18 cellular contexts compared by ENCODE assay signal in the genomic region with DNA sequence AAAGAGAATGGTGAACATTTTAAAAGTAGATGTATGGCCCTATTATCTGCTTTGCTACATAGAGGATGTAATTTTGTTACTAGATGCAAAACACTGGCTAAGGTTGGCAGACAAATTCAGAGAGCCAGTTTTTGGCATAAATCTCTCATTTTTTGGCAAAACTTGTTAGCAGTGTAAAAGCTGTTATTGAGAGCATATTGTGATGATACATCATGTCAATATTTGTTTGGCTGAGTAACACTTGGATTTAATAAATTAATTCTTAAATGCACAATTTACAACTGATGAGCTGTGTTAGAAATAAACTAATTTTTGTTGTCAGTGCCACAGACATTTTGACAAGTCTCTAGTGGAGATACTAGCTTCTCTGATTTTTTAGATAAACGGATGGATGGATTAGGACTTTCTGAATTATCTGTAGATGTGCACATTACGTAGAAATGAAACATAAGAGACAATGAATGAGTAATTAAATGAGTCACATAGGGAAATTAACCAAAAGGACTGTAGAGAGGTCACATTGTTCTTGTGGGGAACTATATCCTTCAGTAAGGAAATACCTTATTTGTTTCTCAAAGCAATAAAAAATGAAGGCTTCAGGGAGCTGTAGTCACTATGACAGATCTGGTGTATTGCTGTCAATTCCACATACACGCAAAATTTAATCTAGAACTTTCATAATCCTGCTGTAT. TPM values are rescaled to one million over a fixed set of nuclear protein-coding genes. Genes with fewer than 3 reads are reported as not detected.
DNase-seq lines count a peak whose midpoint lies in the region; ATAC-seq lines count a peak whose summit lies in the region.
"Had no signal": no experiment of that assay in that cellular context is flagged by ENCODE, and none has a peak within 500 bp of the region (broad histone marks: within the 10 kb centered on the region; RNA-seq: fewer than 3 reads in every experiment).

No MANE protein-coding gene starts in this region.

- H3K9me3 Mint-ChIP-seq in stimulated activated naive CD8-positive, alpha-beta T cell treated with anti-CD3 and anti-CD28 coated beads, Interleukin-15, amount 100 ng/mL, for 72 hours: no peaks in the 10 kb centered on the region
- no peaks in the 10 kb centered on the region for H3K9me3 Mint-ChIP-seq in stimulated activated effector memory CD8-positive, alpha-beta T cell treated with anti-CD3 and anti-CD28 coated beads, Interleukin-12 subunit alpha, Interleukin-12 subunit beta, amount 100 ng/mL, for 72 hours
- H3K9me3 Mint-ChIP-seq: T-helper 2 cell treated with Interferon-gamma antibody and Interleukin-4, amounts not matched to agents 5 μg/mL and 100 μg/mL, for 36 hours had no signal

- H3K27me3 Mint-ChIP-seq in stimulated activated naive CD8-positive, alpha-beta T cell treated with anti-CD3 and anti-CD28 coated beads, Interleukin-15, amount 100 ng/mL, for 72 hours: peaks cover 15% of the 10 kb centered on the region

- H3K27ac Mint-ChIP-seq in stimulated activated naive CD8-positive, alpha-beta T cell treated with anti-CD3 and anti-CD28 coated beads, Interleukin-15, amount 100 ng/mL, for 72 hours: no peak overlapping the region
- H3K27ac Mint-ChIP-seq in stimulated activated effector memory CD8-positive, alpha-beta T cell treated with anti-CD3 and anti-CD28 coated beads, Interleukin-12 subunit alpha, Interleukin-12 subunit beta, amount 100 ng/mL, for 72 hours: peak overlapping the region; percentile 10
- H3K27ac Mint-ChIP-seq: T-helper 2 cell treated with Interferon-gamma antibody and Interleukin-4, amounts not matched to agents 5 μg/mL and 100 μg/mL, for 36 hours had no signal

- H3K4me3 Mint-ChIP-seq in stimulated activated naive CD8-positive, alpha-beta T cell treated with anti-CD3 and anti-CD28 coated beads, Interleukin-15, amount 100 ng/mL, for 72 hours: no peak overlapping the region
- H3K4me3 Mint-ChIP-seq in stimulated activated effector memory CD8-positive, alpha-beta T cell treated with anti-CD3 and anti-CD28 coated beads, Interleukin-12 subunit alpha, Interleukin-12 subunit beta, amount 100 ng/mL, for 72 hours: no peak overlapping the region
- H3K4me3 Mint-ChIP-seq: T-helper 2 cell treated with Interferon-gamma antibody and Interleukin-4, amounts not matched to agents 5 μg/mL and 100 μg/mL, for 36 hours had no signal

- no peak for DNase-seq in stimulated activated naive CD8-positive, alpha-beta T cell treated with anti-CD3 and anti-CD28 coated beads, Interleukin-15, Interleukin-2, amounts not matched to agents 100 U/mL and 50 U/mL, for 24 hours
- DNase-seq in stimulated activated naive CD8-positive, alpha-beta T cell treated with anti-CD3 and anti-CD28 coated beads, Interleukin-15, amount 100 ng/mL, for 72 hours: no peak
- DNase-seq in NCI-H446 treated with DMSO at 0.1 percent for 48 hours (lab: John Stamatoyannopoulos, UW): peak; percentile 48
- peak; percentile 35 for DNase-seq in dermis blood vessel endothelial cell
- DNase-seq in stimulated activated effector memory CD8-positive, alpha-beta T cell treated with anti-CD3 and anti-CD28 coated beads, Interleukin-12 subunit alpha, Interleukin-12 subunit beta, amount 100 ng/mL, for 72 hours (ENCODE audit: low spot score in 2 of 2): no peak
- DNase-seq in GDM1 (lab: John Stamatoyannopoulos, UW): no peak
- DNase-seq: ACHN, anterior cingulate cortex, KBM-7, left cardiac atrium, NCI-H146, NCI-H748 treated with DMSO at 0.1 percent for 48 hours, posterior cingulate gyrus, testis had no signal

- peaks cover 19% of the 10 kb centered on the region for H3K36me3 Mint-ChIP-seq in stimulated activated effector memory CD8-positive, alpha-beta T cell treated with anti-CD3 and anti-CD28 coated beads, Interleukin-12 subunit alpha, Interleukin-12 subunit beta, amount 100 ng/mL, for 72 hours

- peak; percentile 32 for ATAC-seq in stimulated activated naive CD8-positive, alpha-beta T cell treated with anti-CD3 and anti-CD28 coated beads, Interleukin-15, Interleukin-2, amounts not matched to agents 100 U/mL and 50 U/mL, for 24 hours
- no peak for ATAC-seq in stimulated activated naive CD8-positive, alpha-beta T cell treated with anti-CD3 and anti-CD28 coated beads, Interleukin-15, amount 100 ng/mL, for 72 hours
- ATAC-seq in stimulated activated effector memory CD8-positive, alpha-beta T cell treated with anti-CD3 and anti-CD28 coated beads, Interleukin-12 subunit alpha, Interleukin-12 subunit beta, amount 100 ng/mL, for 72 hours: peak; percentile 54
- ATAC-seq in HG03439 (IDR thresholded peaks at IDR 0.05; ENCODE audit: unreplicated experiment) (no peak), GM21526 (IDR thresholded peaks at IDR 0.05; ENCODE audit: low FRiP score, unreplicated experiment) (no peak)
- ATAC-seq: left cardiac atrium, Right ventricle myocardium inferior had no signal

- H3K4me1 Mint-ChIP-seq in stimulated activated naive CD8-positive, alpha-beta T cell treated with anti-CD3 and anti-CD28 coated beads, Interleukin-15, amount 100 ng/mL, for 72 hours: peaks cover 6% of the 10 kb centered on the region
- no peaks in the 10 kb centered on the region for H3K4me1 Mint-ChIP-seq in stimulated activated effector memory CD8-positive, alpha-beta T cell treated with anti-CD3 and anti-CD28 coated beads, Interleukin-12 subunit alpha, Interleukin-12 subunit beta, amount 100 ng/mL, for 72 hours

RNA-seq across cellular contexts. Expression of gene UFM1, which starts 17.4 kb away (rescaled TPM):
- 43.5 and 55.0 TPM in 2 replicates for total RNA-seq in dermis blood vessel endothelial cell

Comparison
In these comparisons a context has a peak if more than half of its experiments do, and no peak if none do; other contexts are left out.
1. ATAC-seq: peak in stimulated activated naive CD8-positive, alpha-beta T cell treated with anti-CD3 and anti-CD28 coated beads, Interleukin-15, Interleukin-2, amounts not matched to agents 100 U/mL and 50 U/mL, for 24 hours (single experiment) and stimulated activated effector memory CD8-positive, alpha-beta T cell treated with anti-CD3 and anti-CD28 coated beads, Interleukin-12 subunit alpha, Interleukin-12 subunit beta, amount 100 ng/mL, for 72 hours (single experiment); none in stimulated activated naive CD8-positive, alpha-beta T cell treated with anti-CD3 and anti-CD28 coated beads, Interleukin-15, amount 100 ng/mL, for 72 hours (single experiment), HG03439 (single experiment) and GM21526 (single experiment).
2. DNase-seq: peak in NCI-H446 treated with DMSO at 0.1 percent for 48 hours (single experiment) and dermis blood vessel endothelial cell (single experiment); none in stimulated activated naive CD8-positive, alpha-beta T cell treated with anti-CD3 and anti-CD28 coated beads, Interleukin-15, Interleukin-2, amounts not matched to agents 100 U/mL and 50 U/mL, for 24 hours (single experiment), stimulated activated naive CD8-positive, alpha-beta T cell treated with anti-CD3 and anti-CD28 coated beads, Interleukin-15, amount 100 ng/mL, for 72 hours (0 of 2), stimulated activated effector memory CD8-positive, alpha-beta T cell treated with anti-CD3 and anti-CD28 coated beads, Interleukin-12 subunit alpha, Interleukin-12 subunit beta, amount 100 ng/mL, for 72 hours (0 of 2) and GDM1 (single experiment).